ENCODE assay signal across 7 cellular contexts in the genomic region with DNA sequence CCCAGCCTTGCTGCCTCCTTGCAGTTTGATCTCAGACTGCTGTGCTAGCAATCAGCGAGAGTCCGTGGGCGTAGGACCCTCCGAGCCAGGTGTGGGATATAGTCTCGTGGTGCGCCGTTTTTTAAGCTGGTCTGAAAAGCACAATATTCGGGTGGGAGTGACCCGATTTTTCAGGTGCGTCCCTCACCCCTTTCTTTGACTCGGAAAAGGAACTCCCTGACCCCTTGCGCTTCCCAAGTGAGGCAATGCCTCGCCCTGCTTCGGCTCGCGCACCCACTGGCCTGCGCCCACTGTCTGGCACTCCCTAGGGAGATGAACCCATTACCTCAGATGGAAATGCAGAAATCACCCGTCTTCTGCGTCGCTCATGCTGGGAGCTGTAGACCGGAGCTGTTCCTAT.
A peak's percentile ranks its signal among the peaks of the same experiment; 100 is the strongest.
DNase-seq lines count a peak whose midpoint lies in the region; ATAC-seq and TF ChIP-seq lines count a peak whose summit lies in the region.
"Not testable (repeated sequence)": the region's sequence is repeated elsewhere in the genome, so short reads cannot be mapped to it uniquely, and the experiment has no call there.

No MANE protein-coding gene starts in this region.

- not testable (repeated sequence) for H3K9ac ChIP-seq in endodermal cell (ENCODE audit: extremely low read depth, low read length, poor library complexity, severe bottlenecking); iPS-20b (ENCODE audit: low read depth, low read length); smooth muscle cell (ENCODE audit: low read depth)

- not testable (repeated sequence) for H3F3A ChIP-seq in GM23338 (replicated peaks; ENCODE audit: low read depth); PC-9 (ENCODE audit: insufficient read depth, low read depth); smooth muscle cell (ENCODE audit: low read depth)

- peak overlapping the region; percentile 69; the same call in 1 of the 2 replicates for H3K27ac ChIP-seq in GM23338 (ENCODE audit: low read depth)
- not testable (repeated sequence) for H3K27ac ChIP-seq in PC-9; endodermal cell (ENCODE audit: low read depth, low read length); iPS-20b (ENCODE audit: low read length); smooth muscle cell (ENCODE audit: low read depth)

- not testable (repeated sequence) for H2AFZ ChIP-seq in GM23338; PC-9; smooth muscle cell (ENCODE audit: low read depth)

- H3K27ac Mint-ChIP-seq in GM23338 (peak overlapping the region; percentile 75), endodermal cell (peak overlapping the region; percentile 94), neural crest cell (ENCODE audit: unreplicated experiment) (peak overlapping the region; percentile 35)

- intact Hi-C loops in PC-9 (cut with micrococcal nuclease; ENCODE audit: unreplicated experiment) = not testable (repeated sequence)

- H3K4me1 Mint-ChIP-seq in GM23338 (peaks cover 20% of the 10 kb centered on the region; the same call in 2 of the 3 replicates), endodermal cell (peaks cover 16% of the 10 kb centered on the region)
- H3K4me1 Mint-ChIP-seq in neural crest cell = not testable (repeated sequence)

- H3K36me3 ChIP-seq in GM23338 (ENCODE audit: insufficient read depth); PC-9 (ENCODE audit: low read depth); endodermal cell (ENCODE audit: control insufficient read depth, insufficient read depth, low read length); iPS-20b (ENCODE audit: insufficient read depth, low read depth, low read length); smooth muscle cell (ENCODE audit: low read depth): not testable (repeated sequence)

- ATAC-seq in GM23338 = not testable (repeated sequence)

- H3K4me3 ChIP-seq in GM23338 (peak overlapping the region; percentile 48), PC-9 (peak overlapping the region; percentile 16; the same call in 1 of the 2 replicates), endodermal cell (ENCODE audit: low read length) (peak overlapping the region; percentile 1), iPS-20b (ENCODE audit: low read length) (peak overlapping the region; percentile 30; the same call in 1 of the 2 replicates), smooth muscle cell (peak overlapping the region; percentile 29)

- H3K4me3 Mint-ChIP-seq in GM23338 (peak overlapping the region; percentile 54; the same call in 2 of the 3 replicates), endodermal cell (peak overlapping the region; percentile 73), neural crest cell (peak overlapping the region; percentile 72)

- not testable (repeated sequence) for H3K9me2 ChIP-seq in GM23338 (ENCODE audit: insufficient read depth); PC-9 (ENCODE audit: insufficient read depth)

- DNase-seq in GM23338 (ENCODE audit: low spot score); HEK293T (ENCODE audit: extremely low spot score); PC-9; endodermal cell; neural crest cell (ENCODE audit: low read depth, low spot score); smooth muscle cell (lab: John Stamatoyannopoulos, UW; ENCODE audit: unreplicated experiment): not testable (repeated sequence)

- H3K4me2 ChIP-seq in GM23338 (peak overlapping the region; percentile 75), PC-9 (peak overlapping the region; percentile 42; the same call in 1 of the 2 replicates), smooth muscle cell (peak overlapping the region; percentile 80)

- not testable (repeated sequence) for H3K27me3 Mint-ChIP-seq in GM23338 (ENCODE audit: insufficient read depth, low read depth, poor library complexity); endodermal cell (ENCODE audit: insufficient read depth); neural crest cell (ENCODE audit: low read depth)

- H3K9me3 Mint-ChIP-seq in GM23338, endodermal cell, neural crest cell: not testable (repeated sequence)

- not testable (repeated sequence) for H3K79me2 ChIP-seq in GM23338 (replicated peaks; ENCODE audit: insufficient read depth); PC-9 (ENCODE audit: low read depth); smooth muscle cell (ENCODE audit: low read depth)

- not testable (repeated sequence) for H3K27me3 ChIP-seq in GM23338 (ENCODE audit: insufficient read depth); PC-9 (ENCODE audit: insufficient read depth, low read depth); endodermal cell (ENCODE audit: control insufficient read depth, insufficient read depth, low read length, poor library complexity, severe bottlenecking); iPS-20b (ENCODE audit: insufficient read depth, low read length); smooth muscle cell (ENCODE audit: low read depth)

- 53 to 69% methylated on average over 15 to 21 of the region's 21 CpGs for WGBS in endodermal cell (ENCODE audit: insufficient coverage in 1 of 2, insufficient read length in 1 of 2), 2 experiments
- 52% methylated on average over 21 of the region's 21 CpGs for WGBS in smooth muscle cell (ENCODE audit: low lambda C conversion rate)

- POLR2A ChIA-PET in HEK293T (lab: Yijun Ruan, JAX) = interaction anchor here (1.0 to 1.3 kb wide), 3 partner anchors 9 to 212 kb away, joined by 3 to 4 read pairs (median 3); no protein-coding TSS in a partner anchor
- POLR2A ChIA-PET in PC-9 (lab: Charles Lee; ENCODE audit: unreplicated experiment) = not testable (repeated sequence)

- not testable (repeated sequence) for H3K9me3 ChIP-seq in PC-9 (ENCODE audit: insufficient read depth, low read depth); endodermal cell (ENCODE audit: control insufficient read depth, low read length); iPS-20b (ENCODE audit: insufficient read depth, low read depth, low read length); smooth muscle cell (replicated peaks; ENCODE audit: low read depth)

- H3K36me3 Mint-ChIP-seq in GM23338 (ENCODE audit: low read depth); endodermal cell (ENCODE audit: low read depth); neural crest cell (ENCODE audit: low read depth): not testable (repeated sequence)

- H4K20me1 ChIP-seq in GM23338 (replicated peaks; ENCODE audit: insufficient read depth); PC-9 (ENCODE audit: insufficient read depth): not testable (repeated sequence)
- peaks cover 14% of the 10 kb centered on the region for H4K20me1 ChIP-seq in smooth muscle cell (ENCODE audit: low read depth)

- not testable (repeated sequence) for BruUV-seq in PC-9 (replicated peaks; lab: Mats Ljungman, UMichigan)

- CTCF ChIA-PET in HEK293T (lab: Yijun Ruan, JAX) = interaction anchor here (1.4 kb wide), 1 partner anchor 9 kb away, joined by 3 read pairs; no protein-coding TSS in a partner anchor
- CTCF ChIA-PET in PC-9 (lab: Charles Lee) = not testable (repeated sequence)

- TF ChIP-seq CTCF in GM23338 (conservative IDR thresholded peaks at IDR 0.05; ENCODE audit: low read depth in 2 of 2); PC-9 (conservative IDR thresholded peaks at IDR 0.05); endodermal cell (conservative IDR thresholded peaks at IDR 0.05); neural crest cell (conservative IDR thresholded peaks at IDR 0.05); smooth muscle cell (IDR thresholded peaks at IDR 0.05; ENCODE audit: borderline replicate concordance, insufficient read depth, poor library complexity, severe bottlenecking): not testable (repeated sequence)

- H3K4me1 ChIP-seq in GM23338 (ENCODE audit: insufficient read depth) (peaks cover 11% of the 10 kb centered on the region), smooth muscle cell (ENCODE audit: low read depth) (peaks cover 11% of the 10 kb centered on the region)
- H3K4me1 ChIP-seq in PC-9 (replicated peaks; ENCODE audit: insufficient read depth); endodermal cell (ENCODE audit: control insufficient read depth, insufficient read depth, low read length); iPS-20b (ENCODE audit: insufficient read depth, low read length): not testable (repeated sequence)

TF ChIP-seq in HEK293T, 16 proteins besides CTCF, POLR2A, EP300 and RAD21:
- peak; percentile 51 for TF ChIP-seq L3MBTL2 (conservative IDR thresholded peaks at IDR 0.05)

Comparison
In these comparisons a context has a peak if more than half of its experiments do, and no peak if none do; other contexts are left out.
1. H3K27ac Mint-ChIP-seq: peak in every context shown above with its lines; median percentile 94 in endodermal cell; 75 in GM23338; 35 in neural crest cell.